ENCODE assay signal across 17 cellular contexts in genomic region chr2:33670392-33670937, GRCh38.
A peak's percentile ranks its signal among the peaks of the same experiment; 100 is the strongest.
DNase-seq lines count a peak whose midpoint lies in the region; ATAC-seq, FAIRE-seq and TF ChIP-seq lines count a peak whose summit lies in the region.
"Had no signal": no experiment of that assay in that cellular context is flagged by ENCODE, and none has a peak within 500 bp of the region (broad histone marks: within the 10 kb centered on the region; RNA-seq: fewer than 3 reads in every experiment).

No MANE protein-coding gene starts in this region.

- H3K9me3 ChIP-seq in aorta (ENCODE audit: control insufficient read depth, low read length), result no peaks in the 10 kb centered on the region
- H3K9me3 ChIP-seq: lower lobe of right lung, SK-N-SH had no signal

- no peak for ATAC-seq in aorta (ENCODE audit: low FRiP score)
- ATAC-seq: activated CD8-positive, alpha-beta memory T cell treated with anti-CD3 and anti-CD28 coated beads, Interleukin-2, amount 10 ng/mL, durations not matched to agents 7 days and 5 days; lower lobe of right lung had no signal

- FAIRE-seq in H54 (lab: Jason Lieb, UNC), result no peak
- FAIRE-seq: endothelial cell of umbilical vein had no signal

- H3K36me3 ChIP-seq in aorta (ENCODE audit: control insufficient read depth in 1 of 2, insufficient read depth in 2 of 2, low read length in 1 of 2), result no peaks in the 10 kb centered on the region
- H3K36me3 ChIP-seq: heart right ventricle, lower lobe of right lung had no signal

- intact Hi-C loops in aorta (cut with DNase I), result loop anchor here in 1 of 2 donors (10.0 kb wide), 1 partner anchor 1744 kb away; no protein-coding TSS in a partner anchor

- CTCF ChIA-PET in GM10248 (lab: Yijun Ruan, JAX), result no interaction called here

- no peaks in the 10 kb centered on the region for H3K4me1 ChIP-seq in aorta (ENCODE audit: control insufficient read depth in 1 of 2, insufficient read depth in 2 of 2, low read length in 2 of 2)
- H3K4me1 ChIP-seq: heart right ventricle, lower lobe of right lung had no signal

- H3K4me3 ChIP-seq in aorta (ENCODE audit: low read length in 2 of 2), result no peak overlapping the region
- H3K4me3 ChIP-seq: heart right ventricle, lower lobe of right lung had no signal

- POLR2A ChIA-PET in GM10248 (lab: Yijun Ruan, JAX), result no interaction called here

- no peak for TF ChIP-seq POLR2A in H54 (IDR thresholded peaks at IDR 0.05; ENCODE audit: low read depth, low read length)

- 69 to 71% methylated on average over 4 of the region's 4 CpGs for WGBS in aorta, 2 donors

- H3K27me3 ChIP-seq in aorta (ENCODE audit: control insufficient read depth in 1 of 2, insufficient read depth in 2 of 2, low read length in 1 of 2), result no peaks in the 10 kb centered on the region
- H3K27me3 ChIP-seq: heart right ventricle had no signal

- TF ChIP-seq CTCF in C4-2B (conservative IDR thresholded peaks at IDR 0.05) (peak; percentile 17; the same call in 1 of the 2 replicates), GM10248 (IDR thresholded peaks at IDR 0.05; ENCODE audit: control extremely low read depth, extremely low read depth, low read depth, missing control alignments) (no peak)

- DNase-seq in H54 (ENCODE audit: insufficient read length, low spot score) (peak; percentile 4), RKO (ENCODE audit: low spot score) (peak; percentile 3), hepatic stellate cell (ENCODE audit: low spot score) (peak; percentile 1), GM10248 (ENCODE audit: extremely low spot score) (no peak), NK-92 (lab: John Stamatoyannopoulos, UW; ENCODE audit: unreplicated experiment) (no peak), aorta (no peak), midbrain (lab: John Stamatoyannopoulos, UW) (no peak)
- DNase-seq: activated CD8-positive, alpha-beta memory T cell treated with anti-CD3 and anti-CD28 coated beads, Interleukin-2, amount 10 ng/mL, durations not matched to agents 7 days and 5 days; activated naive CD4-positive, alpha-beta T cell treated with anti-CD3 and anti-CD28 coated beads for 36 hours; caudate nucleus; heart right ventricle; lower lobe of right lung; NCI-H1092 treated with DMSO at 0.1 percent for 48 hours; NCI-H510A; SK-N-SH had no signal

- no peak overlapping the region for H3K27ac ChIP-seq in C4-2B
- H3K27ac ChIP-seq in aorta (ENCODE audit: low read depth in 1 of 2, low read length in 2 of 2), result no peak overlapping the region
- H3K27ac ChIP-seq: heart right ventricle, lower lobe of right lung had no signal

Comparison
In these comparisons a context has a peak if more than half of its experiments do, and no peak if none do; other contexts are left out.
1. DNase-seq: peak in H54 (single experiment), RKO (single experiment) and hepatic stellate cell (single experiment); none in GM10248 (single experiment), NK-92 (single experiment), aorta (0 of 2) and midbrain (single experiment).